27 cellular contexts compared by ENCODE assay signal in the genomic region with DNA sequence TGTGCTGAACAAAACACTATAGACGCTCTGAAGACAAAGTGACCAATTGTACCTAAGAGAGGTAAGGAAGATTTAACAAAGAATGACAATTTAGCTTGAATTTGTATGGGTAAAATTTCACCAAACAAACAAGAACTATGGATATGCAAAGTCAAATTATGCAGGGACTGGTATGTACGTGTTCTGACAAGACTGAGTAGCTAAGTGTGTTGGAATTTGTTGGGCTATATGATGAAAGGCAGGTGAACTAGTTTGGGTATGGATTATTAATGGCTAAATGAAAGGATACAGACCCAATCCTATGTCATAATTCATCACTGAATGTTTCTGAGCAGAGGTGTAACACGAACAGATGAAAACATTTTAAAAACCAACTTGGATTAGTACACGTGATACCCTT.
"Had no signal": no experiment of that assay in that cellular context is flagged by ENCODE, and none has a peak within 500 bp of the region (broad histone marks: within the 10 kb centered on the region; RNA-seq: fewer than 3 reads in every experiment).

No MANE protein-coding gene starts in this region.

- ATAC-seq: gastrocnemius medialis, pancreas, psoas muscle, upper lobe of right lung had no signal

- H3K27me3 ChIP-seq: ascending aorta, gastrocnemius medialis, pancreas, SJSA1, suprapubic skin, tibial artery, upper lobe of right lung had no signal

- H3K27ac ChIP-seq: ascending aorta, gastrocnemius medialis, pancreas, psoas muscle, SJSA1, suprapubic skin, tibial artery, upper lobe of right lung had no signal

- H3K9me3 Mint-ChIP-seq: activated B cell treated with CpG ODN at 0.5 μM for 24 hours; activated T-helper 2 cell treated with anti-CD3 and anti-CD28 coated beads, Interferon-gamma antibody, Interleukin-2, Interleukin-4, amounts not matched to agents 10 μg/mL and 5 μg/mL and 100 μg/mL, durations not matched to agents 14 hours and 24 hours and 36 hours; brain; mesothelial cell of epicardium; naive B cell; neural crest cell; T-helper 2 cell treated with Interferon-gamma antibody and Interleukin-4, amounts not matched to agents 5 μg/mL and 100 μg/mL, for 36 hours had no signal

- H3K4me3 Mint-ChIP-seq: activated B cell treated with CpG ODN at 0.5 μM for 24 hours; activated naive CD8-positive, alpha-beta T cell; brain; mesothelial cell of epicardium; neural crest cell; T-helper 2 cell treated with Interferon-gamma antibody and Interleukin-4, amounts not matched to agents 5 μg/mL and 100 μg/mL, for 36 hours had no signal

- H3K9me3 ChIP-seq: ascending aorta, gastrocnemius medialis, pancreas, psoas muscle, SJSA1, suprapubic skin, tibial artery, upper lobe of right lung had no signal

- H3K4me3 ChIP-seq: ascending aorta, gastrocnemius medialis, pancreas, psoas muscle, SJSA1, smooth muscle cell, suprapubic skin, tibial artery, upper lobe of right lung had no signal

- H3K27me3 Mint-ChIP-seq: activated B cell treated with CpG ODN at 0.5 μM for 24 hours; activated naive CD8-positive, alpha-beta T cell; brain; naive B cell had no signal

- DNase-seq: activated B cell treated with CpG ODN at 0.5 μM for 24 hours; activated CD4-positive, alpha-beta T cell treated with anti-CD3 and anti-CD28 coated beads for 4 hours; activated T-cell treated with anti-CD3 and anti-CD28 coated beads for 4 hours; caudate nucleus; gastrocnemius medialis; glutamatergic neuron; naive B cell; nucleus accumbens; pancreas; psoas muscle; stimulated activated CD4-positive, alpha-beta T cell treated with anti-CD3 and anti-CD28 coated beads, Interleukin-1b, Interleukin-23, amount 100 ng/mL, for 48 hours; stimulated activated CD4-positive, alpha-beta T cell treated with anti-CD3 and anti-CD28 coated beads, Interleukin-4, amount 100 ng/mL, for 4 hours; stimulated activated CD8-positive, alpha-beta memory T cell treated with anti-CD3 and anti-CD28 coated beads, Interleukin-4, amount 100 ng/mL, for 48 hours; stimulated activated naive CD4-positive, alpha-beta T cell; T-helper 1 cell; tibial artery; upper lobe of right lung had no signal

- H3K27ac Mint-ChIP-seq: activated B cell treated with CpG ODN at 0.5 μM for 24 hours; activated naive CD8-positive, alpha-beta T cell; activated T-helper 2 cell treated with anti-CD3 and anti-CD28 coated beads, Interferon-gamma antibody, Interleukin-2, Interleukin-4, amounts not matched to agents 10 μg/mL and 5 μg/mL and 100 μg/mL, durations not matched to agents 14 hours and 24 hours and 36 hours; brain; mesothelial cell of epicardium; T-helper 2 cell treated with Interferon-gamma antibody and Interleukin-4, amounts not matched to agents 5 μg/mL and 100 μg/mL, for 36 hours had no signal
